In genomic region chr1:223301346-223301745, GRCh38 we compare ENCODE assay signal across 24 cellular contexts.
"Had no signal": no experiment of that assay in that cellular context is flagged by ENCODE, and none has a peak within 500 bp of the region (broad histone marks: within the 10 kb centered on the region; RNA-seq: fewer than 3 reads in every experiment).

No MANE protein-coding gene starts in this region.

- H3K27me3 Mint-ChIP-seq: activated naive CD8-positive, alpha-beta T cell treated with anti-CD3 and anti-CD28 coated beads, Interleukin-2, amount 50 U/mL, for 24 hours; memory B cell had no signal

- H3K9me3 ChIP-seq: sigmoid colon had no signal

- H3K4me1 Mint-ChIP-seq: brain, memory B cell, neural progenitor cell, WTC11 had no signal

- H3K36me3 ChIP-seq: heart right ventricle, neural progenitor cell, sigmoid colon, upper lobe of right lung had no signal

- ATAC-seq: activated naive CD8-positive, alpha-beta T cell treated with anti-CD3 and anti-CD28 coated beads, Interleukin-2, amount 50 U/mL, for 24 hours; heart right ventricle; left colon; upper lobe of right lung; WTC11 had no signal

- FAIRE-seq: keratinocyte had no signal

- H2AFZ ChIP-seq: neural progenitor cell had no signal

- H3K9ac ChIP-seq: neural progenitor cell had no signal

- H3K4me3 ChIP-seq: heart right ventricle, neural progenitor cell, sigmoid colon, upper lobe of right lung had no signal

- H3K36me3 Mint-ChIP-seq: brain, memory B cell, neural progenitor cell had no signal

- H3K4me1 ChIP-seq: heart right ventricle, upper lobe of right lung had no signal

- DNase-seq: activated CD4-positive, alpha-beta T cell treated with anti-CD3 and anti-CD28 coated beads, Interleukin-2, amount 50 U/mL, for 48 hours; activated CD8-positive, alpha-beta memory T cell treated with anti-CD3 and anti-CD28 coated beads, Interleukin-2, amount 50 U/mL, for 48 hours; activated effector memory CD4-positive, alpha-beta T cell treated with anti-CD3 and anti-CD28 coated beads, Interleukin-2, amount 50 U/mL, for 16 hours; activated naive CD8-positive, alpha-beta T cell treated with anti-CD3 and anti-CD28 coated beads, Interleukin-2, amount 50 U/mL, for 24 hours; activated T-cell treated with anti-CD3 and anti-CD28 coated beads, Interleukin-2, amount 50 U/mL, for 48 hours; anterior cingulate cortex; effector CD4-positive, alpha-beta T cell; erythroblast; foreskin fibroblast; heart right ventricle; left colon; retina; sigmoid colon; stimulated activated CD4-positive, alpha-beta T cell treated with anti-CD3 and anti-CD28 coated beads, Interleukin-2, amount 100 ng/mL, for 48 hours; stimulated activated CD8-positive, alpha-beta memory T cell treated with anti-CD3 and anti-CD28 coated beads, Interleukin-4, amount 100 ng/mL, for 48 hours; T1000; upper lobe of right lung had no signal

- H3K27ac ChIP-seq: heart right ventricle, neural progenitor cell, sigmoid colon, upper lobe of right lung had no signal

- H3K27ac Mint-ChIP-seq: activated naive CD8-positive, alpha-beta T cell treated with anti-CD3 and anti-CD28 coated beads, Interleukin-2, amount 50 U/mL, for 24 hours; brain; dendritic cell treated with granulocyte-macrophage colony-stimulating factor and Interleukin-4, amounts not matched to agents 40 ng/mL and 50 ng/mL, for 4 days; memory B cell; neural progenitor cell; progenitor cell of endocrine pancreas; WTC11 had no signal

- H3K4me2 ChIP-seq: neural progenitor cell had no signal

- H3K4me3 Mint-ChIP-seq: activated naive CD8-positive, alpha-beta T cell treated with anti-CD3 and anti-CD28 coated beads, Interleukin-2, amount 50 U/mL, for 24 hours; brain; dendritic cell treated with granulocyte-macrophage colony-stimulating factor and Interleukin-4, amounts not matched to agents 40 ng/mL and 50 ng/mL, for 4 days; memory B cell; neural progenitor cell; WTC11 had no signal

- H3K27me3 ChIP-seq: heart right ventricle, neural progenitor cell, sigmoid colon, upper lobe of right lung had no signal
